Comparison of ENCODE assay signal across 18 cellular contexts in the genomic region with DNA sequence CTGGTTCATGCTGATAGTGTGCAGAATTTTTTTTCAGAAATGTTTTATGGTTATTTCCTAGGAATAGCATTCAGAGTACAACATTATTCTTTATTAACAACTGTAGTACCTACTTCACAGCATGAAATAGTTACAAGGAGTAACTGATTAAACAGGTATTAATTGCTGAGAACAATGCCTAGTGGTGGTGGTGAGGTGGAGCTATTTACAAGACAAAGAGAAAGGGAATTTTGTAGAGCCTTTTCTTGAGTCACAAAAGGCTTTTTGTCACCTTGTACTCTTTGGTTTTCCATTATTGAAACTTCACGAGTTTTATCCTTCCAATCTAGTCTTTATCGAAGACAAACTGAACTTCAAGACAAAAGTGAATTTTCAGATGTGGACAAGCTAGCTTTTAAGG. TPM values are rescaled to one million over a fixed set of nuclear protein-coding genes. Genes with fewer than 3 reads are reported as not detected.
DNase-seq lines count a peak whose midpoint lies in the region; ATAC-seq and TF ChIP-seq lines count a peak whose summit lies in the region.
"Had no signal": no experiment of that assay in that cellular context is flagged by ENCODE, and none has a peak within 500 bp of the region (broad histone marks: within the 10 kb centered on the region; RNA-seq: fewer than 3 reads in every experiment).

No MANE protein-coding gene starts in this region.

- H3K36me3 ChIP-seq in H7 (replicated peaks; ENCODE audit: control insufficient read depth, insufficient read depth, low read length) (peaks cover 12% of the 10 kb centered on the region), endodermal cell (ENCODE audit: control insufficient read depth, insufficient read depth, low read length) (peaks cover 58% of the 10 kb centered on the region)

- H3K4me3 Mint-ChIP-seq in WTC11 (peak overlapping the region; percentile 20), endodermal cell (no peak overlapping the region)

- peaks cover 45% of the 10 kb centered on the region for H3K4me1 Mint-ChIP-seq in WTC11
- H3K4me1 Mint-ChIP-seq in endodermal cell = peaks cover 25% of the 10 kb centered on the region

- H3K9me3 Mint-ChIP-seq in WTC11 = no peaks in the 10 kb centered on the region
- peaks cover 44% of the 10 kb centered on the region for H3K9me3 Mint-ChIP-seq in endodermal cell

- H3K27me3 Mint-ChIP-seq in WTC11 (ENCODE audit: low read depth) (no peaks in the 10 kb centered on the region), endodermal cell (ENCODE audit: insufficient read depth) (no peaks in the 10 kb centered on the region)

- ATAC-seq in WTC11 (peak; percentile 46), GM19452 (IDR thresholded peaks at IDR 0.05; ENCODE audit: unreplicated experiment) (no peak), HG03175 (IDR thresholded peaks at IDR 0.05; ENCODE audit: unreplicated experiment) (no peak)
- ATAC-seq: SK-N-SH treated with all-trans-retinoic acid at 6 μM for 48 hours had no signal

- CTCF ChIA-PET in WTC11 (lab: Charles Lee) = interaction anchor here (0.9 to 2.0 kb wide), 7 partner anchors 12 to 270 kb away, joined by 3 to 9 read pairs (median 7); a partner anchor contains a TSS

- TF ChIP-seq CTCF in WTC11 (IDR thresholded peaks at IDR 0.05) (no peak), endodermal cell (conservative IDR thresholded peaks at IDR 0.05) (peak; percentile 16)

- no peaks in the 10 kb centered on the region for H3K4me1 ChIP-seq in endodermal cell (ENCODE audit: control insufficient read depth, insufficient read depth, low read length)
- H3K4me1 ChIP-seq: Peyer's patch had no signal

- H3K27ac Mint-ChIP-seq in WTC11 (peak overlapping the region; percentile 41; the same call in 1 of the 2 replicates), endodermal cell (no peak overlapping the region)

- peaks cover 38% of the 10 kb centered on the region for H3K36me3 Mint-ChIP-seq in WTC11
- H3K36me3 Mint-ChIP-seq in endodermal cell (ENCODE audit: low read depth) = peaks cover 51% of the 10 kb centered on the region

- peak overlapping the region; percentile 3 for H3K9ac ChIP-seq in endodermal cell (ENCODE audit: extremely low read depth, low read length, poor library complexity, severe bottlenecking)
- H3K9ac ChIP-seq: GM23248 had no signal

- peak; percentile 63 for DNase-seq in H7
- no peak for DNase-seq in WTC11 (ENCODE audit: low spot score)
- DNase-seq in endodermal cell = no peak
- DNase-seq in renal cortical epithelial cell (ENCODE audit: low read depth) = peak; percentile 64
- DNase-seq in DMS114 treated with DMSO at 0.1 percent for 48 hours (lab: John Stamatoyannopoulos, UW; ENCODE audit: unreplicated experiment) = no peak
- DNase-seq in NCI-H2171 treated with DMSO at 0.1 percent for 48 hours (lab: John Stamatoyannopoulos, UW) = no peak
- DNase-seq: DMS153, EL, GM23248, MM.1S, NCI-H1105 treated with DMSO at 0.1 percent for 48 hours, NCI-H187, NCI-H774, Peyer's patch, SHP77 had no signal

- no peak overlapping the region for H3K27ac ChIP-seq in endodermal cell (ENCODE audit: low read depth, low read length)
- H3K27ac ChIP-seq: GM23248, Peyer's patch had no signal

- POLR2A ChIA-PET in WTC11 (lab: Charles Lee) = no interaction called here

- 53% methylated on average over 2 of the region's 2 CpGs; no CpG with 5 or more reads in 1 of the 2 experiments for WGBS in endodermal cell (ENCODE audit: insufficient coverage in 1 of 2, insufficient read length in 1 of 2), 2 experiments

- H3K9me3 ChIP-seq in endodermal cell (ENCODE audit: control insufficient read depth, low read length) = no peaks in the 10 kb centered on the region
- H3K9me3 ChIP-seq: Peyer's patch had no signal

- H3K4me3 ChIP-seq in H7 (ENCODE audit: insufficient read depth, low read depth, low read length) (no peak overlapping the region), endodermal cell (ENCODE audit: low read length) (no peak overlapping the region)
- H3K4me3 ChIP-seq: GM23248, Peyer's patch had no signal

- no peaks in the 10 kb centered on the region for H3K27me3 ChIP-seq in H7 (ENCODE audit: control insufficient read depth, insufficient read depth, low read length)
- H3K27me3 ChIP-seq in endodermal cell (ENCODE audit: control insufficient read depth, insufficient read depth, low read length, poor library complexity, severe bottlenecking) = no peaks in the 10 kb centered on the region
- H3K27me3 ChIP-seq: Peyer's patch had no signal

TF ChIP-seq in WTC11, 78 proteins besides CTCF, POLR2A, EP300 and RAD21:
- no peak for TF ChIP-seq NR3C1 (CRISPR knock-in tag; conservative IDR thresholded peaks at IDR 0.05; ENCODE audit: low read depth)
- TF ChIP-seq, protein P1, sequence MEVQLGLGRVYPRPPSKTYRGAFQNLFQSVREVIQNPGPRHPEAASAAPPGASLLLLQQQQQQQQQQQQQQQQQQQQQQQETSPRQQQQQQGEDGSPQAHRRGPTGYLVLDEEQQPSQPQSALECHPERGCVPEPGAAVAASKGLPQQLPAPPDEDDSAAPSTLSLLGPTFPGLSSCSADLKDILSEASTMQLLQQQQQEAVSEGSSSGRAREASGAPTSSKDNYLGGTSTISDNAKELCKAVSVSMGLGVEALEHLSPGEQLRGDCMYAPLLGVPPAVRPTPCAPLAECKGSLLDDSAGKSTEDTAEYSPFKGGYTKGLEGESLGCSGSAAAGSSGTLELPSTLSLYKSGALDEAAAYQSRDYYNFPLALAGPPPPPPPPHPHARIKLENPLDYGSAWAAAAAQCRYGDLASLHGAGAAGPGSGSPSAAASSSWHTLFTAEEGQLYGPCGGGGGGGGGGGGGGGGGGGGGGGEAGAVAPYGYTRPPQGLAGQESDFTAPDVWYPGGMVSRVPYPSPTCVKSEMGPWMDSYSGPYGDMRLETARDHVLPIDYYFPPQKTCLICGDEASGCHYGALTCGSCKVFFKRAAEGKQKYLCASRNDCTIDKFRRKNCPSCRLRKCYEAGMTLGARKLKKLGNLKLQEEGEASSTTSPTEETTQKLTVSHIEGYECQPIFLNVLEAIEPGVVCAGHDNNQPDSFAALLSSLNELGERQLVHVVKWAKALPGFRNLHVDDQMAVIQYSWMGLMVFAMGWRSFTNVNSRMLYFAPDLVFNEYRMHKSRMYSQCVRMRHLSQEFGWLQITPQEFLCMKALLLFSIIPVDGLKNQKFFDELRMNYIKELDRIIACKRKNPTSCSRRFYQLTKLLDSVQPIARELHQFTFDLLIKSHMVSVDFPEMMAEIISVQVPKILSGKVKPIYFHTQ (CRISPR knock-in tag; IDR thresholded peaks at IDR 0.05) = no peak
- no peak for TF ChIP-seq EMX1 (CRISPR knock-in tag; IDR thresholded peaks at IDR 0.05)
- no peak for TF ChIP-seq SMAD3 (CRISPR knock-in tag; IDR thresholded peaks at IDR 0.05; ENCODE audit: borderline replicate concordance)
- TF ChIP-seq GRHL2 (CRISPR knock-in tag; IDR thresholded peaks at IDR 0.05; ENCODE audit: insufficient replicate concordance, severe bottlenecking) = no peak
- no peak for TF ChIP-seq CBFB (CRISPR knock-in tag; IDR thresholded peaks at IDR 0.05; ENCODE audit: low read depth)
- TF ChIP-seq ZNF263 (CRISPR knock-in tag; IDR thresholded peaks at IDR 0.05; ENCODE audit: low read depth) = no peak
- TF ChIP-seq ZNF232 (CRISPR knock-in tag; IDR thresholded peaks at IDR 0.05) = no peak
- no peak for TF ChIP-seq OVOL2 (CRISPR knock-in tag; IDR thresholded peaks at IDR 0.05; ENCODE audit: borderline replicate concordance)
- no peak for TF ChIP-seq GABPB1 (CRISPR knock-in tag; IDR thresholded peaks at IDR 0.05)
- TF ChIP-seq, protein P2, sequence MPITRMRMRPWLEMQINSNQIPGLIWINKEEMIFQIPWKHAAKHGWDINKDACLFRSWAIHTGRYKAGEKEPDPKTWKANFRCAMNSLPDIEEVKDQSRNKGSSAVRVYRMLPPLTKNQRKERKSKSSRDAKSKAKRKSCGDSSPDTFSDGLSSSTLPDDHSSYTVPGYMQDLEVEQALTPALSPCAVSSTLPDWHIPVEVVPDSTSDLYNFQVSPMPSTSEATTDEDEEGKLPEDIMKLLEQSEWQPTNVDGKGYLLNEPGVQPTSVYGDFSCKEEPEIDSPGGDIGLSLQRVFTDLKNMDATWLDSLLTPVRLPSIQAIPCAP (CRISPR knock-in tag; IDR thresholded peaks at IDR 0.05) = no peak
- no peak for TF ChIP-seq NFE2L1 (CRISPR knock-in tag; IDR thresholded peaks at IDR 0.05)
- TF ChIP-seq CREM (CRISPR knock-in tag; IDR thresholded peaks at IDR 0.05) = no peak
- TF ChIP-seq ZNF416 (CRISPR knock-in tag; IDR thresholded peaks at IDR 0.05) = no peak
- TF ChIP-seq TP53 (CRISPR knock-in tag; IDR thresholded peaks at IDR 0.05) = no peak
- TF ChIP-seq NFYB (CRISPR knock-in tag; conservative IDR thresholded peaks at IDR 0.05; ENCODE audit: low read depth) = no peak
- no peak for TF ChIP-seq NR1H2 (CRISPR knock-in tag; IDR thresholded peaks at IDR 0.05)
- TF ChIP-seq ZNF671 (CRISPR knock-in tag; IDR thresholded peaks at IDR 0.05) = no peak
- TF ChIP-seq, protein P3, sequence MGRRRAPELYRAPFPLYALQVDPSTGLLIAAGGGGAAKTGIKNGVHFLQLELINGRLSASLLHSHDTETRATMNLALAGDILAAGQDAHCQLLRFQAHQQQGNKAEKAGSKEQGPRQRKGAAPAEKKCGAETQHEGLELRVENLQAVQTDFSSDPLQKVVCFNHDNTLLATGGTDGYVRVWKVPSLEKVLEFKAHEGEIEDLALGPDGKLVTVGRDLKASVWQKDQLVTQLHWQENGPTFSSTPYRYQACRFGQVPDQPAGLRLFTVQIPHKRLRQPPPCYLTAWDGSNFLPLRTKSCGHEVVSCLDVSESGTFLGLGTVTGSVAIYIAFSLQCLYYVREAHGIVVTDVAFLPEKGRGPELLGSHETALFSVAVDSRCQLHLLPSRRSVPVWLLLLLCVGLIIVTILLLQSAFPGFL (CRISPR knock-in tag; IDR thresholded peaks at IDR 0.05; ENCODE audit: borderline replicate concordance) = no peak
- TF ChIP-seq HMGA2 (CRISPR knock-in tag; IDR thresholded peaks at IDR 0.05) = no peak

RNA-seq across cellular contexts. Expression of a gene that starts 27.5 kb away (rescaled TPM):
- 13.9 and 22.9 TPM in 2 replicates for total RNA-seq in H7 (2014; rRNA removed; shearing (Covaris generic))
- total RNA-seq in WTC11 (2021) (22.8 to 25.1 TPM (median 23.4 TPM) in 3 replicates), endodermal cell (10 to 100 TPM; 25.9 to 29.7 TPM), renal cortical epithelial cell (17.5 and 27.3 TPM in 2 replicates)
- 23.3 TPM for polyA plus RNA-seq in endodermal cell (2013, experiment 1 of 2)
- 23.1 TPM for polyA plus RNA-seq in endodermal cell (2013, experiment 2 of 2)

RNA-seq across cellular contexts. Expression of a gene that starts 27.6 kb away (rescaled TPM):
- 22.2 and 23.0 TPM in 2 replicates for total RNA-seq in H7 (2014; rRNA removed; shearing (Covaris generic))
- total RNA-seq in WTC11 (2021) = 10.2 to 13.9 TPM (median 10.7 TPM) in 3 replicates
- 10 to 100 TPM; 12.8 to 14.7 TPM for total RNA-seq in endodermal cell
- 16.2 TPM for polyA plus RNA-seq in endodermal cell (2013, experiment 1 of 2)
- 13.9 TPM for polyA plus RNA-seq in endodermal cell (2013, experiment 2 of 2)
- 28.1 and 32.5 TPM in 2 replicates for total RNA-seq in renal cortical epithelial cell

RNA-seq across cellular contexts. Expression of a gene that starts 54.9 kb away (rescaled TPM):
- total RNA-seq in H7 (2014; rRNA removed; shearing (Covaris generic)) = 205 and 225 TPM in 2 replicates
- total RNA-seq in WTC11 (2021) (99.0 to 103 TPM (median 99.8 TPM) in 3 replicates), endodermal cell (10 to 100 TPM; 26.2 to 61.1 TPM), renal cortical epithelial cell (0.10 and 0.87 TPM in 2 replicates)
- 119 TPM for polyA plus RNA-seq in endodermal cell (2013, experiment 1 of 2)
- 92.6 TPM for polyA plus RNA-seq in endodermal cell (2013, experiment 2 of 2)

Comparison
In these comparisons a context has a peak if more than half of its experiments do, and no peak if none do; other contexts are left out.
1. DNase-seq: peak in H7 (single experiment) and renal cortical epithelial cell (single experiment); none in WTC11 (single experiment), endodermal cell (single experiment), DMS114 treated with DMSO at 0.1 percent for 48 hours (single experiment) and NCI-H2171 treated with DMSO at 0.1 percent for 48 hours (single experiment).
2. RNA of a gene that starts 54.9 kb away (total RNA-seq): 205 to 225 TPM in H7, 99.0 to 103 TPM in WTC11 and 26.2 to 61.1 TPM in endodermal cell; 0.10 to 0.87 TPM in renal cortical epithelial cell; every median in the first group is over 10 times any median in the second.